In genomic region chr18:62407660-62408059, GRCh38 we compare ENCODE assay signal across 22 cellular contexts.
A peak's percentile ranks its signal among the peaks of the same experiment; 100 is the strongest.
DNase-seq lines count a peak whose midpoint lies in the region; ATAC-seq, FAIRE-seq and TF ChIP-seq lines count a peak whose summit lies in the region.
"Had no signal": no experiment of that assay in that cellular context is flagged by ENCODE, and none has a peak within 500 bp of the region (broad histone marks: within the 10 kb centered on the region; RNA-seq: fewer than 3 reads in every experiment).

No MANE protein-coding gene starts in this region.

- no peak overlapping the region for H3K9ac ChIP-seq in K562 (ENCODE audit: insufficient read depth in 1 of 2, low read depth in 2 of 2, low read length in 2 of 2)

- no peak overlapping the region for H3K27ac Mint-ChIP-seq in activated CD4-positive, alpha-beta T cell treated with anti-CD3 and anti-CD28 coated beads, Interleukin-2, amount 10 ng/mL, durations not matched to agents 24 days and 14 days
- H3K27ac Mint-ChIP-seq in activated naive CD8-positive, alpha-beta T cell treated with anti-CD3 and anti-CD28 coated beads, Interleukin-2, amount 10 ng/mL, durations not matched to agents 7 days and 5 days = no peak overlapping the region
- H3K27ac Mint-ChIP-seq in activated naive CD8-positive, alpha-beta T cell treated with anti-CD3 and anti-CD28 coated beads for 36 hours = no peak overlapping the region
- H3K27ac Mint-ChIP-seq: B cell had no signal

- POLR2A ChIA-PET in activated naive CD8-positive, alpha-beta T cell treated with anti-CD3 and anti-CD28 coated beads, Interleukin-2, amount 10 ng/mL, durations not matched to agents 7 days and 5 days (lab: Charles Lee) = no interaction called here
- POLR2A ChIA-PET in K562 (lab: Yijun Ruan, JAX) = interaction anchor here (0.7 kb wide), 2 partner anchors 156 to 911 kb away, joined by 3 to 4 read pairs; no protein-coding TSS in a partner anchor

- no peaks in the 10 kb centered on the region for H3K9me1 ChIP-seq in K562 (ENCODE audit: control insufficient read depth, insufficient read depth, low read length)

- H3K4me1 ChIP-seq in K562 (replicated peaks in 1 of 2; ENCODE audit: control insufficient read depth in 2 of 2, insufficient read depth in 2 of 2, low read length in 2 of 2) (no peaks in the 10 kb centered on the region; a peak in 1 of 5 replicates), testis (no peaks in the 10 kb centered on the region)

- H3K4me3 Mint-ChIP-seq in activated CD4-positive, alpha-beta T cell treated with anti-CD3 and anti-CD28 coated beads, Interleukin-2, amount 10 ng/mL, durations not matched to agents 24 days and 14 days = no peak overlapping the region
- no peak overlapping the region for H3K4me3 Mint-ChIP-seq in activated naive CD8-positive, alpha-beta T cell treated with anti-CD3 and anti-CD28 coated beads, Interleukin-2, amount 10 ng/mL, durations not matched to agents 7 days and 5 days
- H3K4me3 Mint-ChIP-seq in activated naive CD8-positive, alpha-beta T cell treated with anti-CD3 and anti-CD28 coated beads for 36 hours = no peak overlapping the region
- H3K4me3 Mint-ChIP-seq: B cell, CD14-positive monocyte had no signal

- peaks cover 7% of the 10 kb centered on the region for H3K4me1 Mint-ChIP-seq in activated CD4-positive, alpha-beta T cell treated with anti-CD3 and anti-CD28 coated beads, Interleukin-2, amount 10 ng/mL, durations not matched to agents 24 days and 14 days
- peaks cover 3% of the 10 kb centered on the region for H3K4me1 Mint-ChIP-seq in activated naive CD8-positive, alpha-beta T cell treated with anti-CD3 and anti-CD28 coated beads, Interleukin-2, amount 10 ng/mL, durations not matched to agents 7 days and 5 days
- H3K4me1 Mint-ChIP-seq in activated naive CD8-positive, alpha-beta T cell treated with anti-CD3 and anti-CD28 coated beads for 36 hours = no peaks in the 10 kb centered on the region
- H3K4me1 Mint-ChIP-seq: B cell, CD14-positive monocyte had no signal

- TF ChIP-seq EP300 in K562 (IDR thresholded peaks at IDR 0.05; ENCODE audit: low read length) = no peak

- H3K27ac ChIP-seq in K562 (ENCODE audit: extremely low read depth, low read depth, low read length) (no peak overlapping the region), testis (no peak overlapping the region)
- H3K27ac ChIP-seq: PC-9 had no signal

- H3K27me3 ChIP-seq in K562 (ENCODE audit: control insufficient read depth in 2 of 2, insufficient read depth in 2 of 2, low read length in 2 of 2) (no peaks in the 10 kb centered on the region), testis (no peaks in the 10 kb centered on the region)

- H3K27me3 Mint-ChIP-seq in activated CD4-positive, alpha-beta T cell treated with anti-CD3 and anti-CD28 coated beads, Interleukin-2, amount 10 ng/mL, durations not matched to agents 24 days and 14 days = no peaks in the 10 kb centered on the region
- H3K27me3 Mint-ChIP-seq in activated naive CD8-positive, alpha-beta T cell treated with anti-CD3 and anti-CD28 coated beads, Interleukin-2, amount 10 ng/mL, durations not matched to agents 7 days and 5 days = no peaks in the 10 kb centered on the region
- H3K27me3 Mint-ChIP-seq in activated naive CD8-positive, alpha-beta T cell treated with anti-CD3 and anti-CD28 coated beads for 36 hours = peaks cover 4% of the 10 kb centered on the region

- CTCF ChIA-PET in K562 (lab: Yijun Ruan, JAX; ENCODE audit: low intra/inter-chr PET ratio) = no interaction called here

- H3K36me3 ChIP-seq in K562 (ENCODE audit: control insufficient read depth, insufficient read depth, low read length) (no peaks in the 10 kb centered on the region), testis (ENCODE audit: low read depth, missing control alignments) (no peaks in the 10 kb centered on the region)

- H3K4me3 ChIP-seq in K562 = no peak overlapping the region
- H3K4me3 ChIP-seq in testis = no peak overlapping the region
- H3K4me3 ChIP-seq: PC-9 had no signal

- H2AFZ ChIP-seq in K562 (ENCODE audit: low read depth, low read length) = 0 out of 2 replicates have a peak overlapping the region, but pooled peaks have one; percentile 40
- H2AFZ ChIP-seq: PC-9 had no signal

- peaks cover 28% of the 10 kb centered on the region for H3K9me3 Mint-ChIP-seq in activated CD4-positive, alpha-beta T cell treated with anti-CD3 and anti-CD28 coated beads, Interleukin-2, amount 10 ng/mL, durations not matched to agents 24 days and 14 days
- peaks cover 2% of the 10 kb centered on the region for H3K9me3 Mint-ChIP-seq in activated naive CD8-positive, alpha-beta T cell treated with anti-CD3 and anti-CD28 coated beads, Interleukin-2, amount 10 ng/mL, durations not matched to agents 7 days and 5 days
- peaks cover 7% of the 10 kb centered on the region for H3K9me3 Mint-ChIP-seq in activated naive CD8-positive, alpha-beta T cell treated with anti-CD3 and anti-CD28 coated beads for 36 hours

- 21% methylated on average over 10 of the region's 10 CpGs for WGBS in K562 (ENCODE audit: insufficient coverage, low coverage, missing lambda C conversion rate)
- 87 to 92% methylated on average over 10 of the region's 10 CpGs for WGBS in testis, 2 donors

- no peaks in the 10 kb centered on the region for H4K20me1 ChIP-seq in K562 (replicated peaks; ENCODE audit: control insufficient read depth, insufficient read depth, low read length)

- BruUV-seq in K562 (replicated peaks; lab: Mats Ljungman, UMichigan) = no TSS peak

- no peak for FAIRE-seq in K562 (lab: Jason Lieb, UNC)
- FAIRE-seq: A204.1 had no signal

- TF ChIP-seq CTCF in K562 (IDR thresholded peaks at IDR 0.05 in 2 of 3, conservative IDR thresholded peaks at IDR 0.05 in 1 of 3; ENCODE audit: insufficient read depth in 2 of 3, low read depth in 1 of 3, low read length in 3 of 3) (no peak), testis (IDR thresholded peaks at IDR 0.05) (no peak)

- no peaks in the 10 kb centered on the region for H3K79me2 ChIP-seq in K562 (ENCODE audit: control insufficient read depth, insufficient read depth, low read length)

- intact Hi-C loops in activated CD4-positive, alpha-beta T cell treated with anti-CD3 and anti-CD28 coated beads, Interleukin-2, amount 10 ng/mL, durations not matched to agents 24 days and 14 days (cut with micrococcal nuclease) = no loop called here
- intact Hi-C loops in K562 (cut with micrococcal nuclease) (no loop called here), testis (cut with DNase I; ENCODE audit: low total_unique reads) (no loop called here)

- TF ChIP-seq RAD21 in K562 (CRISPR knock-in tag; conservative IDR thresholded peaks at IDR 0.05 in 1 of 2, IDR thresholded peaks at IDR 0.05 in 1 of 2) = no peak

- H3K4me2 ChIP-seq in K562 (ENCODE audit: insufficient read depth, low read length) = no peak overlapping the region
- H3K4me2 ChIP-seq: PC-9 had no signal

- peak; percentile 71 for DNase-seq in activated CD4-positive, alpha-beta T cell treated with anti-CD3 and anti-CD28 coated beads, Interleukin-2, amount 10 ng/mL, durations not matched to agents 24 days and 14 days
- no peak for DNase-seq in activated CD4-positive, alpha-beta T cell treated with anti-CD3 and anti-CD28 coated beads, Interleukin-2, amount 50 U/mL, for 4 hours
- DNase-seq in activated naive CD8-positive, alpha-beta T cell treated with anti-CD3 and anti-CD28 coated beads, Interleukin-2, amount 10 ng/mL, durations not matched to agents 7 days and 5 days = no peak
- no peak for DNase-seq in activated naive CD8-positive, alpha-beta T cell treated with anti-CD3 and anti-CD28 coated beads for 36 hours
- DNase-seq in K562 (ENCODE audit: extremely low read depth in 1 of 4, low spot score in 3 of 4) (no peak), GM19240 (ENCODE audit: insufficient read length, low spot score) (no peak), testis (no peak)
- DNase-seq: DMS53, GDM1, IMR-90, NCI-H1105, NCI-H146, NCI-H2029, NCI-H226, NCI-H510A treated with DMSO at 0.1 percent for 48 hours, NCI-H748 treated with DMSO at 0.1 percent for 48 hours, PC-9, RPMI8226, SHP77 had no signal

- H3K36me3 Mint-ChIP-seq in activated CD4-positive, alpha-beta T cell treated with anti-CD3 and anti-CD28 coated beads, Interleukin-2, amount 10 ng/mL, durations not matched to agents 24 days and 14 days (ENCODE audit: low read depth) = peaks cover 4% of the 10 kb centered on the region
- peaks cover 2% of the 10 kb centered on the region for H3K36me3 Mint-ChIP-seq in activated naive CD8-positive, alpha-beta T cell treated with anti-CD3 and anti-CD28 coated beads, Interleukin-2, amount 10 ng/mL, durations not matched to agents 7 days and 5 days
- H3K36me3 Mint-ChIP-seq in activated naive CD8-positive, alpha-beta T cell treated with anti-CD3 and anti-CD28 coated beads for 36 hours = no peaks in the 10 kb centered on the region
- H3K36me3 Mint-ChIP-seq: CD14-positive monocyte had no signal

- no peak for TF ChIP-seq POLR2A in K562 (conservative IDR thresholded peaks at IDR 0.05)
- no peak for TF ChIP-seq POLR2A in testis (IDR thresholded peaks at IDR 0.05)

- peak; percentile 76 for ATAC-seq in activated naive CD8-positive, alpha-beta T cell treated with anti-CD3 and anti-CD28 coated beads, Interleukin-2, amount 10 ng/mL, durations not matched to agents 7 days and 5 days (ENCODE audit: low read depth)
- ATAC-seq in K562 = no peak

- H3K9me3 ChIP-seq in K562 (replicated peaks; ENCODE audit: control insufficient read depth, insufficient read depth, low read depth, low read length) (no peaks in the 10 kb centered on the region), testis (no peaks in the 10 kb centered on the region)

- in situ Hi-C loops in K562 (cut with MboI) = no loop called here

TF ChIP-seq in K562, 482 proteins besides CTCF, POLR2A, EP300 and RAD21:
- TF ChIP-seq SMARCC2 (IDR thresholded peaks at IDR 0.05; ENCODE audit: low read depth) (no peak), ZNF584 (CRISPR knock-in tag; IDR thresholded peaks at IDR 0.05; ENCODE audit: low read depth) (no peak), ZFP1 (CRISPR knock-in tag; IDR thresholded peaks at IDR 0.05) (no peak), ZNF668 (CRISPR knock-in tag; IDR thresholded peaks at IDR 0.05) (no peak)
